ENCODE assay signal across 7 cellular contexts in the genomic region with DNA sequence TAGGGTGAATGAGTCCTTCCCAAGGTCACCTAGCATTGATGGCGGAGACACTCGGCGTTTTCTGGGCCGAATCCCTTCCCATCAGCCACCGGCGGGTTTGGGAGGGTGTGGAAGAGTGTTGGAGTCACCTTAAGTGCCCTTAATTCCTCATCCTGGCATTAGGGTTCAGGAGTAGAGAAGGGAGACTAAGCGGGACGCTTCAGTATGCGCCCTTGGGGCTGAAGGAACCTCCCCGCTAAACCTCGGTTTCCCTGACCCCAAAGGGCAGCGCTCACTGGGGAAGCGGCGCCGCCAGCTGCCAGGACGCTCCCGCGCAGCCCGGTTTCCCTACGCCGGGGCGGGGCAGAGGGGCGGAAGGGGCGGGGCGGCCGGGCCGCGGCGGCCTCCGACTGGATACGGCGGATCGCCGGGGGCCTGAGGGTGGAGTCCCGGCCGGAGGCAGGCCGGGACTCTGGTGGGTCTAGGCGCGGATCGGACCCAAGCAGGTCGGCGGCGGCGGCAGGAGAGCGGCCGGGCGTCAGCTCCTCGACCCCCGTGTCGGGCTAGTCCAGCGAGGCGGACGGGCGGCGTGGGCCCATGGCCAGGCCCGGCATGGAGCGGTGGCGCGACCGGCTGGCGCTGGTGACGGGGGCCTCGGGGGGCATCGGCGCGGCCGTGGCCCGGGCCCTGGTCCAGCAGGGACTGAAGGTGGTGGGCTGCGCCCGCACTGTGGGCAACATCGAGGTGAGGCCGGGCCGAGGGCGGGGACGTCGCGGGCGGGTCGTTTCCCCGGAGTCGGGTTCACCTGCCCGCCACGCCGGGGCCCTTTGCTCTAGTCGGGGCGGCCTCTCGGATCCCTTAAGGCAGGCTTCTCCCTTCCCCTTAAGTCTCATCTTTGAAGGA. TPM values are rescaled to one million over a fixed set of nuclear protein-coding genes. Genes with fewer than 3 reads are reported as not detected.
DNase-seq lines count a peak whose midpoint lies in the region; ATAC-seq, FAIRE-seq and TF ChIP-seq lines count a peak whose summit lies in the region.

A gene with protein sequence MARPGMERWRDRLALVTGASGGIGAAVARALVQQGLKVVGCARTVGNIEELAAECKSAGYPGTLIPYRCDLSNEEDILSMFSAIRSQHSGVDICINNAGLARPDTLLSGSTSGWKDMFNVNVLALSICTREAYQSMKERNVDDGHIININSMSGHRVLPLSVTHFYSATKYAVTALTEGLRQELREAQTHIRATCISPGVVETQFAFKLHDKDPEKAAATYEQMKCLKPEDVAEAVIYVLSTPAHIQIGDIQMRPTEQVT (plus strand): TSS at position 446 of the 882 bp plus-strand sequence. CDS start 131 bp downstream, at position 577.

- TF ChIP-seq POLR2A in breast epithelium (IDR thresholded peaks at IDR 0.05): no peak

- peak within 1 kb of the TSS; percentile 84 for H3K27ac ChIP-seq in WERI-Rb-1
- peak within 1 kb of the TSS; percentile 74 to 78 for H3K27ac ChIP-seq in breast epithelium
- H3K27ac ChIP-seq in small intestine (ENCODE audit: low read depth in 1 of 2, low read length in 1 of 2): peak within 1 kb of the TSS; percentile 85 to 99

- WGBS in small intestine, 3 donors: 0 to 3% (median 1%) methylated on average over 56 to 87 of the region's 87 CpGs

- intact Hi-C loops in breast epithelium (cut with DNase I; ENCODE audit: low total_unique reads): no loop called here

- peak; percentile 88 for DNase-seq in GM18507 (ENCODE audit: extremely low spot score, insufficient read length, low read depth)
- peak; percentile 27 for DNase-seq in NCI-H2107 treated with DMSO at 0.1 percent for 48 hours (lab: John Stamatoyannopoulos, UW; ENCODE audit: unreplicated experiment)
- peak; percentile 87 for DNase-seq in WERI-Rb-1
- peak; percentile 66 to 70 for DNase-seq in breast epithelium (ENCODE audit: low spot score in 2 of 2)
- peak; percentile 99 for DNase-seq in iPS-NIHi7 (ENCODE audit: extremely low spot score)
- DNase-seq in small intestine: peak; percentile 86

- peaks cover 48% of the 10 kb centered on the region for H3K36me3 ChIP-seq in WERI-Rb-1
- peaks cover 5% of the 10 kb centered on the region for H3K36me3 ChIP-seq in breast epithelium
- H3K36me3 ChIP-seq in small intestine (ENCODE audit: control insufficient read depth in 2 of 2, insufficient read depth in 2 of 2, low read length in 2 of 2): peaks cover 10% of the 10 kb centered on the region in 2 donors

- H3K9me3 ChIP-seq in WERI-Rb-1 (ENCODE audit: severe bottlenecking): no peaks in the 10 kb centered on the region
- H3K9me3 ChIP-seq in breast epithelium: no peaks in the 10 kb centered on the region
- no peaks in the 10 kb centered on the region for H3K9me3 ChIP-seq in small intestine (ENCODE audit: control insufficient read depth, low read depth)

- no peak for TF ChIP-seq CTCF in WERI-Rb-1 (IDR thresholded peaks at IDR 0.05; ENCODE audit: low read depth, low read length)
- no peak for TF ChIP-seq CTCF in breast epithelium (IDR thresholded peaks at IDR 0.05)

- no peaks in the 10 kb centered on the region for H3K27me3 ChIP-seq in WERI-Rb-1 (ENCODE audit: insufficient read depth, low read depth, severe bottlenecking)
- no peaks in the 10 kb centered on the region for H3K27me3 ChIP-seq in breast epithelium
- H3K27me3 ChIP-seq in small intestine (ENCODE audit: control insufficient read depth in 2 of 2, insufficient read depth in 2 of 2, low read length in 2 of 2): no peaks in the 10 kb centered on the region

- FAIRE-seq in GM18507 (lab: Jason Lieb, UNC) (no peak), small intestine (lab: Jason Lieb, UNC) (no peak)

- peak; percentile 68 for ATAC-seq in HG02884 (IDR thresholded peaks at IDR 0.05; ENCODE audit: unreplicated experiment)

- H3K4me1 ChIP-seq in breast epithelium (peaks cover 3 to 6% of the 10 kb centered on the region in 2 donors), small intestine (ENCODE audit: control insufficient read depth in 2 of 2, insufficient read depth in 1 of 2, low read depth in 1 of 2, low read length in 1 of 2) (peaks cover 0 to under 1% of the 10 kb centered on the region in 2 donors)

- H3K4me3 ChIP-seq in WERI-Rb-1 (ENCODE audit: low read depth, low read length) (peak within 1 kb of the TSS; percentile 77), breast epithelium (peak within 1 kb of the TSS; percentile 76 to 97 (median 93)), small intestine (ENCODE audit: low read depth in 1 of 2, low read length in 2 of 2) (peak within 1 kb of the TSS; percentile 77 to 85)

RNA-seq across cellular contexts. Expression of the gene that starts here (rescaled TPM):
- 10 to 100 TPM; 11.4 to 14.1 (median 11.5) TPM for total RNA-seq in breast epithelium
- 100 to 1,000 TPM; 195 to 654 (median 639) TPM for polyA plus RNA-seq in small intestine

Comparison
In these comparisons a context has a peak if more than half of its experiments do, and no peak if none do; other contexts are left out.
1. Peak in every context shown above with its lines: DNase-seq, ATAC-seq, H3K4me3 ChIP-seq and H3K27ac ChIP-seq.
2. DNase-seq: peak in every context shown above with its lines; median percentile 99 in iPS-NIHi7; 88 in GM18507; 87 in WERI-Rb-1; 86 in small intestine; 68 in breast epithelium; 27 in NCI-H2107 treated with DMSO at 0.1 percent for 48 hours.